18 cellular contexts compared by ENCODE assay signal in genomic region chr3:94787734-94788133, GRCh38.
"Had no signal": no experiment of that assay in that cellular context is flagged by ENCODE, and none has a peak within 500 bp of the region (broad histone marks: within the 10 kb centered on the region; RNA-seq: fewer than 3 reads in every experiment).

No MANE protein-coding gene starts in this region.

- DNase-seq: cortex of kidney; dorsolateral prefrontal cortex; effector CD8-positive, alpha-beta T cell; heart left ventricle; hippocampal formation; left colon; mesendoderm; naive B cell; posterior cingulate gyrus; stimulated activated CD4-positive, alpha-beta T cell treated with anti-CD3 and anti-CD28 coated beads, Interleukin-4, amount 100 ng/mL, for 1 hour; tibial artery; upper lobe of left lung; uterus had no signal

- H3K36me3 ChIP-seq: heart left ventricle, neutrophil, tibial artery, upper lobe of left lung, uterus had no signal

- H3K9me3 ChIP-seq: heart left ventricle, neutrophil, tibial artery, upper lobe of left lung, uterus had no signal

- ATAC-seq: esophagus mucosa; heart left ventricle; left colon; stimulated activated memory B cell treated with anti-CD40 and anti-IgM and Interleukin-4, amounts not matched to agents 10 μg/mL and 1 μg/mL and 100 μg/mL, for 72 hours had no signal

- FAIRE-seq: endometrium, frontal cortex had no signal

- H3K27ac ChIP-seq: dorsolateral prefrontal cortex, heart left ventricle, neutrophil, tibial artery, upper lobe of left lung, uterus had no signal

- H3K4me3 ChIP-seq: dorsolateral prefrontal cortex, heart left ventricle, tibial artery, upper lobe of left lung, uterus had no signal

- H3K27me3 ChIP-seq: heart left ventricle, neutrophil, tibial artery, upper lobe of left lung, uterus had no signal

- H3K4me1 ChIP-seq: heart left ventricle, tibial artery, upper lobe of left lung, uterus had no signal
